1 cellular context compared by ENCODE assay signal in the genomic region with DNA sequence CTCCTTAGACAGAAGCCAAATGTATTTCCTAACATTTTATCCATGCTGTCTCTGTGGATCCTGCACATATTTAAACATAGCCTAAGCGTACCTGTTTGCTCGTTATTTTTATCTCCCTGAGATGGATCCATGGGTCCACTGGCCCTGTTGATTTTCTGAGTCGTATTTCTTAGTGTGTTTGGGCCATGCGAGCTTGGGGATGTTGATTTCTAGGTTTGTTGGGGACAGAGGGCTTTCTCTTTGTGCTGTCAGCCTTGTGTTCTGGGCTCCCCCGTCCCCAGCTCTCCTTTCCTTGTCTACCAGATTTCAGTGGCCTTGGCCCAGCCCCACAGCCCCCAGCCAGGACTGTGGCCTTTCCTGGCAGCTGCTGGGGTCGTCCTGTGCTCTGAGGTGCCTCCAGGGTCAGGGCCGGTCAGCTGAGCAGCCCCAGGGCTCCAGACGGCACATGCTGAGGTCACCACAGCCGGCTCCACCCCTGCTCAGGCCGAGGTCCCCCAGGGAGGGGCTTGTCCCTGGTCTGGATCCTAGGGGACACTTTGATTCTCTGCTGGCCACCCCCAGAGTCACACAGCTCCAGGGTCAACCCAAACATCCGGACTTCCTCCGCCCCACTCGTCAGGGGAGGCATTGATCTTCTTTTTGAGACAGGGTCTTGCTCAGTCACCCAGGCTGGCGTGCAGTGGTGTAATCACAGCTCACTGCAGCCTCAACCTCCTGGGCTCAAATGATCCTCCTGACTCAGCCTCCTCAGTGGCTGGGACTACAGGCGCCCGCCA.
TF ChIP-seq lines count a peak whose summit lies in the region.

No MANE protein-coding gene starts in this region.

TF ChIP-seq in HCT116, 20 proteins besides CTCF, POLR2A, EP300 and RAD21 (continued from another document):
- TF ChIP-seq, protein P1, sequence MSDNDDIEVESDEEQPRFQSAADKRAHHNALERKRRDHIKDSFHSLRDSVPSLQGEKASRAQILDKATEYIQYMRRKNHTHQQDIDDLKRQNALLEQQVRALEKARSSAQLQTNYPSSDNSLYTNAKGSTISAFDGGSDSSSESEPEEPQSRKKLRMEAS (IDR thresholded peaks at IDR 0.05): no peak
- TF ChIP-seq ZFX (IDR thresholded peaks at IDR 0.05) (no peak), POLR2AphosphoS5 (IDR thresholded peaks at IDR 0.05; ENCODE audit: low read depth, low read length) (no peak), EGR1 (IDR thresholded peaks at IDR 0.05; ENCODE audit: low read depth) (no peak), SP1 (IDR thresholded peaks at IDR 0.05; ENCODE audit: low read depth) (no peak), YY1 (IDR thresholded peaks at IDR 0.05; ENCODE audit: extremely low read depth, insufficient replicate concordance, low read depth, low read length) (no peak), ZNF274 (IDR thresholded peaks at IDR 0.05; ENCODE audit: low read depth, low read length) (no peak), JUND (IDR thresholded peaks at IDR 0.05) (no peak), SIN3A (IDR thresholded peaks at IDR 0.05; ENCODE audit: low read depth) (no peak)
